ENCODE assay signal across 13 cellular contexts in the genomic region with DNA sequence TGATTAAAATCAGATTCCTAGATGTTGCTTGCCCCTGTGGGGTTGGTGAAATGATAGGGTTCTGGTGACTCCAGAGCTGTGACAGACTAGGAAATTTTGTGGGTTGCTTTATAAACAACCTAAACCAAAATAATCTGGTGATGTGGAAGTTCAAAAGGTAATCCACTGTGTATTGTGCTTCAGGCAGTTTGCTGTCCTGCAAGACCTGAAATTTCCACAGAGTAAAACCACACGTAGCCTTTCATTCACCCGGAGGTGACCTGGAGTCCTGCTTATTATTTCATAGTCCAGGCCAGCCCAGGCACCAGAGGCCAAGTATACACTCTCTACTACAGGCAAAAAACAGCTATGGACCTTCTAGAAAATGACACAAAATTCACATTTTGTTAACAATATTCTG.
"Had no signal": no experiment of that assay in that cellular context is flagged by ENCODE, and none has a peak within 500 bp of the region (broad histone marks: within the 10 kb centered on the region; RNA-seq: fewer than 3 reads in every experiment).

No MANE protein-coding gene starts in this region.

- H3K4me1 ChIP-seq: ascending aorta, sigmoid colon had no signal

- H3K27ac ChIP-seq: ascending aorta, cardiac muscle cell, hepatocyte, sigmoid colon, testis had no signal

- H2AFZ ChIP-seq: hepatocyte had no signal

- H3K4me3 Mint-ChIP-seq: activated T-helper 1 cell treated with anti-CD3 and anti-CD28 coated beads, Interleukin-12 subunit alpha, Interleukin-12 subunit beta, Interleukin-2, Interleukin-4 antibody, amounts not matched to agents 30 ng/mL and 10 ng/mL and 1 ng/mL, durations not matched to agents 14 hours and 24 hours and 36 hours had no signal

- H3K27ac Mint-ChIP-seq: activated T-helper 1 cell treated with anti-CD3 and anti-CD28 coated beads, Interleukin-12 subunit alpha, Interleukin-12 subunit beta, Interleukin-2, Interleukin-4 antibody, amounts not matched to agents 30 ng/mL and 10 ng/mL and 1 ng/mL, durations not matched to agents 14 hours and 24 hours and 36 hours had no signal

- H3K4me3 ChIP-seq: ascending aorta, cardiac muscle cell, hepatocyte, sigmoid colon, stomach, testis had no signal

- H3K27me3 ChIP-seq: ascending aorta, cardiac muscle cell, hepatocyte, sigmoid colon, stomach, testis had no signal

- ATAC-seq: activated CD4-positive, CD25-positive, alpha-beta regulatory T cell treated with anti-CD3 and anti-CD28 coated beads, Interleukin-2, amount 50 U/mL, for 24 hours; left ventricle myocardium superior had no signal

- H3K9me3 Mint-ChIP-seq: activated T-helper 1 cell treated with anti-CD3 and anti-CD28 coated beads, Interleukin-12 subunit alpha, Interleukin-12 subunit beta, Interleukin-2, Interleukin-4 antibody, amounts not matched to agents 30 ng/mL and 10 ng/mL and 1 ng/mL, durations not matched to agents 14 hours and 24 hours and 36 hours had no signal

- H3K9me3 ChIP-seq: ascending aorta, sigmoid colon, stomach, testis had no signal

- DNase-seq: activated CD4-positive, alpha-beta T cell treated with anti-CD3 and anti-CD28 coated beads, Interleukin-2, amount 50 U/mL, for 1 hour; activated naive CD4-positive, alpha-beta T cell; erythroblast; left ventricle myocardium superior; sigmoid colon; stimulated activated CD4-positive, alpha-beta T cell treated with anti-CD3 and anti-CD28 coated beads, Interleukin-1b, Interleukin-23, amount 100 ng/mL, for 48 hours; stomach; testis had no signal

- H3K36me3 ChIP-seq: cardiac muscle cell had no signal

- H3K4me2 ChIP-seq: hepatocyte had no signal
